ENCODE assay signal across 23 cellular contexts in genomic region chr6:15714658-15715057, GRCh38. TPM values are rescaled to one million over a fixed set of nuclear protein-coding genes. Genes with fewer than 3 reads are reported as not detected.
DNase-seq lines count a peak whose midpoint lies in the region; ATAC-seq, FAIRE-seq and TF ChIP-seq lines count a peak whose summit lies in the region.
"Had no signal": no experiment of that assay in that cellular context is flagged by ENCODE, and none has a peak within 500 bp of the region (broad histone marks: within the 10 kb centered on the region; RNA-seq: fewer than 3 reads in every experiment).

No MANE protein-coding gene starts in this region.

- H3K4me1 ChIP-seq in K562 (replicated peaks in 1 of 2; ENCODE audit: control insufficient read depth in 2 of 2, insufficient read depth in 2 of 2, low read length in 2 of 2): no peaks in the 10 kb centered on the region

- H3K4me3 Mint-ChIP-seq in activated CD8-positive, alpha-beta T cell treated with anti-CD3 and anti-CD28 coated beads for 36 hours: no peak overlapping the region
- H3K4me3 Mint-ChIP-seq in activated CD8-positive, alpha-beta T cell treated with anti-CD3 and anti-CD28 coated beads, Interleukin-2, amount 10 ng/mL, durations not matched to agents 7 days and 5 days: no peak overlapping the region
- H3K4me3 Mint-ChIP-seq in stimulated activated naive CD8-positive, alpha-beta T cell treated with anti-CD3 and anti-CD28 coated beads, Interleukin-15, amount 100 ng/mL, for 72 hours: no peak overlapping the region
- H3K4me3 Mint-ChIP-seq: CD8-positive, alpha-beta memory T cell had no signal

- H3K9me1 ChIP-seq in K562 (ENCODE audit: control insufficient read depth, insufficient read depth, low read length): no peaks in the 10 kb centered on the region

- TF ChIP-seq EP300 in K562 (IDR thresholded peaks at IDR 0.05; ENCODE audit: low read length): no peak

- no peaks in the 10 kb centered on the region for H3K27me3 ChIP-seq in K562 (ENCODE audit: control insufficient read depth in 2 of 2, insufficient read depth in 2 of 2, low read length in 2 of 2)

- no peak overlapping the region for H3K4me3 ChIP-seq in K562

- TF ChIP-seq CTCF in activated CD8-positive, alpha-beta T cell treated with anti-CD3 and anti-CD28 coated beads for 36 hours (IDR thresholded peaks at IDR 0.05): no peak
- TF ChIP-seq CTCF in K562 (IDR thresholded peaks at IDR 0.05 in 2 of 3, conservative IDR thresholded peaks at IDR 0.05 in 1 of 3; ENCODE audit: insufficient read depth in 2 of 3, low read depth in 1 of 3, low read length in 3 of 3): no peak

- TF ChIP-seq RAD21 in K562 (CRISPR knock-in tag; conservative IDR thresholded peaks at IDR 0.05 in 1 of 2, IDR thresholded peaks at IDR 0.05 in 1 of 2): no peak

- DNase-seq in activated CD8-positive, alpha-beta T cell treated with anti-CD3 and anti-CD28 coated beads for 36 hours: no peak
- DNase-seq in activated CD8-positive, alpha-beta T cell treated with anti-CD3 and anti-CD28 coated beads, Interleukin-2, amount 10 ng/mL, durations not matched to agents 7 days and 5 days: no peak
- no peak for DNase-seq in stimulated activated naive CD8-positive, alpha-beta T cell treated with anti-CD3 and anti-CD28 coated beads, Interleukin-15, amount 100 ng/mL, for 72 hours
- DNase-seq in stimulated activated naive CD8-positive, alpha-beta T cell treated with anti-CD3 and anti-CD28 coated beads, Interleukin-15, Interleukin-2, amounts not matched to agents 100 U/mL and 50 U/mL, for 24 hours: no peak
- no peak for DNase-seq in K562 (ENCODE audit: extremely low read depth in 1 of 4, low spot score in 3 of 4)
- no peak for DNase-seq in NCI-H1092 treated with DMSO at 0.1 percent for 48 hours (lab: John Stamatoyannopoulos, UW)
- DNase-seq in cardiac septum (ENCODE audit: low spot score): no peak
- DNase-seq: Calu3; CD8-positive, alpha-beta memory T cell; DMS153; NCI-H1105 treated with DMSO at 0.1 percent for 48 hours; NCI-H2081; NCI-H2171; NCI-H345; NCI-H524 treated with DMSO at 0.1 percent for 48 hours had no signal

- no peaks in the 10 kb centered on the region for H4K20me1 ChIP-seq in K562 (replicated peaks; ENCODE audit: control insufficient read depth, insufficient read depth, low read length)

- BruUV-seq in K562 (replicated peaks; lab: Mats Ljungman, UMichigan): no TSS peak

- ATAC-seq in activated CD8-positive, alpha-beta T cell treated with anti-CD3 and anti-CD28 coated beads for 36 hours: peak; percentile 58
- no peak for ATAC-seq in activated CD8-positive, alpha-beta T cell treated with anti-CD3 and anti-CD28 coated beads, Interleukin-2, amount 10 ng/mL, durations not matched to agents 7 days and 5 days
- ATAC-seq in stimulated activated naive CD8-positive, alpha-beta T cell treated with anti-CD3 and anti-CD28 coated beads, Interleukin-15, amount 100 ng/mL, for 72 hours: peak; percentile 38
- ATAC-seq in stimulated activated naive CD8-positive, alpha-beta T cell treated with anti-CD3 and anti-CD28 coated beads, Interleukin-15, Interleukin-2, amounts not matched to agents 100 U/mL and 50 U/mL, for 24 hours: no peak
- ATAC-seq in K562 (no peak), GM19328 (IDR thresholded peaks at IDR 0.05; ENCODE audit: unreplicated experiment) (no peak)
- ATAC-seq: HCT116 had no signal

- peaks cover 3% of the 10 kb centered on the region; the same call in 1 of the 2 replicates for H3K9me3 ChIP-seq in K562 (replicated peaks; ENCODE audit: control insufficient read depth, insufficient read depth, low read depth, low read length)

- in situ Hi-C loops in K562 (cut with MboI): no loop called here

- no peak overlapping the region for H3K4me2 ChIP-seq in K562 (ENCODE audit: insufficient read depth, low read length)
- H3K4me2 ChIP-seq: KMS-11 had no signal

- no peak for FAIRE-seq in K562 (lab: Jason Lieb, UNC)
- FAIRE-seq: A204.1, GM12892, H1, RCC 7860 had no signal

- no peaks in the 10 kb centered on the region for H3K36me3 Mint-ChIP-seq in activated CD8-positive, alpha-beta T cell treated with anti-CD3 and anti-CD28 coated beads for 36 hours (ENCODE audit: low read depth)
- H3K36me3 Mint-ChIP-seq in activated CD8-positive, alpha-beta T cell treated with anti-CD3 and anti-CD28 coated beads, Interleukin-2, amount 10 ng/mL, durations not matched to agents 7 days and 5 days (ENCODE audit: low read depth): no peaks in the 10 kb centered on the region
- H3K36me3 Mint-ChIP-seq: CD8-positive, alpha-beta memory T cell had no signal

- H3K79me2 ChIP-seq in K562 (ENCODE audit: control insufficient read depth, insufficient read depth, low read length): no peaks in the 10 kb centered on the region

- 25% methylated on average over 2 of the region's 2 CpGs for WGBS in K562 (ENCODE audit: insufficient coverage, low coverage, missing lambda C conversion rate)

- POLR2A ChIA-PET in activated CD8-positive, alpha-beta T cell treated with anti-CD3 and anti-CD28 coated beads for 36 hours (lab: Charles Lee): no interaction called here
- POLR2A ChIA-PET in activated CD8-positive, alpha-beta T cell treated with anti-CD3 and anti-CD28 coated beads, Interleukin-2, amount 10 ng/mL, durations not matched to agents 7 days and 5 days (lab: Charles Lee): no interaction called here
- POLR2A ChIA-PET in K562 (lab: Yijun Ruan, JAX): no interaction called here

- peaks cover 14% of the 10 kb centered on the region for H3K4me1 Mint-ChIP-seq in activated CD8-positive, alpha-beta T cell treated with anti-CD3 and anti-CD28 coated beads for 36 hours (ENCODE audit: low read depth)
- no peaks in the 10 kb centered on the region for H3K4me1 Mint-ChIP-seq in activated CD8-positive, alpha-beta T cell treated with anti-CD3 and anti-CD28 coated beads, Interleukin-2, amount 10 ng/mL, durations not matched to agents 7 days and 5 days (ENCODE audit: low read depth)
- H3K4me1 Mint-ChIP-seq in stimulated activated naive CD8-positive, alpha-beta T cell treated with anti-CD3 and anti-CD28 coated beads, Interleukin-15, amount 100 ng/mL, for 72 hours: peaks cover 16% of the 10 kb centered on the region
- H3K4me1 Mint-ChIP-seq: CD8-positive, alpha-beta memory T cell had no signal

- no peak overlapping the region for H3K27ac ChIP-seq in K562 (ENCODE audit: extremely low read depth, low read depth, low read length)
- H3K27ac ChIP-seq: C4-2B, KMS-11 had no signal

- H2AFZ ChIP-seq in K562 (ENCODE audit: low read depth, low read length): 0 out of 2 replicates have a peak overlapping the region, but pooled peaks have one; percentile 16

- intact Hi-C loops in activated CD8-positive, alpha-beta T cell treated with anti-CD3 and anti-CD28 coated beads for 36 hours (cut with micrococcal nuclease): no loop called here
- intact Hi-C loops in K562 (cut with micrococcal nuclease) (no loop called here), cardiac septum (cut with DNase I) (no loop called here)

- H3K9me3 Mint-ChIP-seq in activated CD8-positive, alpha-beta T cell treated with anti-CD3 and anti-CD28 coated beads for 36 hours: peaks cover 8% of the 10 kb centered on the region
- no peaks in the 10 kb centered on the region for H3K9me3 Mint-ChIP-seq in activated CD8-positive, alpha-beta T cell treated with anti-CD3 and anti-CD28 coated beads, Interleukin-2, amount 10 ng/mL, durations not matched to agents 7 days and 5 days (ENCODE audit: insufficient read depth)
- H3K9me3 Mint-ChIP-seq in stimulated activated naive CD8-positive, alpha-beta T cell treated with anti-CD3 and anti-CD28 coated beads, Interleukin-15, amount 100 ng/mL, for 72 hours: peaks cover 4 to 14% of the 10 kb centered on the region in 2 donors

- H3K9ac ChIP-seq in K562 (ENCODE audit: insufficient read depth in 1 of 2, low read depth in 2 of 2, low read length in 2 of 2): no peak overlapping the region
- H3K9ac ChIP-seq: KMS-11 had no signal

- TF ChIP-seq POLR2A in K562 (conservative IDR thresholded peaks at IDR 0.05): no peak

- peaks cover 4% of the 10 kb centered on the region for H3K27me3 Mint-ChIP-seq in activated CD8-positive, alpha-beta T cell treated with anti-CD3 and anti-CD28 coated beads for 36 hours
- peaks cover 1% of the 10 kb centered on the region for H3K27me3 Mint-ChIP-seq in activated CD8-positive, alpha-beta T cell treated with anti-CD3 and anti-CD28 coated beads, Interleukin-2, amount 10 ng/mL, durations not matched to agents 7 days and 5 days (ENCODE audit: low read depth)
- H3K27me3 Mint-ChIP-seq in stimulated activated naive CD8-positive, alpha-beta T cell treated with anti-CD3 and anti-CD28 coated beads, Interleukin-15, amount 100 ng/mL, for 72 hours: peaks cover 4% of the 10 kb centered on the region

- peak overlapping the region; percentile 17 for H3K27ac Mint-ChIP-seq in activated CD8-positive, alpha-beta T cell treated with anti-CD3 and anti-CD28 coated beads for 36 hours
- no peak overlapping the region for H3K27ac Mint-ChIP-seq in activated CD8-positive, alpha-beta T cell treated with anti-CD3 and anti-CD28 coated beads, Interleukin-2, amount 10 ng/mL, durations not matched to agents 7 days and 5 days
- H3K27ac Mint-ChIP-seq in stimulated activated naive CD8-positive, alpha-beta T cell treated with anti-CD3 and anti-CD28 coated beads, Interleukin-15, amount 100 ng/mL, for 72 hours: peak overlapping the region; percentile 12 to 28

- no peaks in the 10 kb centered on the region for H3K36me3 ChIP-seq in K562 (ENCODE audit: control insufficient read depth, insufficient read depth, low read length)

- CTCF ChIA-PET in activated CD8-positive, alpha-beta T cell treated with anti-CD3 and anti-CD28 coated beads for 36 hours (lab: Charles Lee): no interaction called here
- CTCF ChIA-PET in activated CD8-positive, alpha-beta T cell treated with anti-CD3 and anti-CD28 coated beads, Interleukin-2, amount 10 ng/mL, durations not matched to agents 7 days and 5 days (lab: Charles Lee): no interaction called here
- CTCF ChIA-PET in K562 (lab: Yijun Ruan, JAX; ENCODE audit: low intra/inter-chr PET ratio): no interaction called here

RNA-seq across cellular contexts. Expression of gene DTNBP1, which starts 51.8 kb away (rescaled TPM):
- total RNA-seq in activated CD8-positive, alpha-beta T cell treated with anti-CD3 and anti-CD28 coated beads for 36 hours: 10 to 100 TPM; 12.6 to 14.6 TPM
- 10 to 100 TPM; 17.7 to 19.0 TPM for total RNA-seq in activated CD8-positive, alpha-beta T cell treated with anti-CD3 and anti-CD28 coated beads, Interleukin-2, amount 10 ng/mL, durations not matched to agents 7 days and 5 days
- total RNA-seq in K562 (2011; cell fraction: chromatin; rRNA removed; ENCODE audit: low replicate concordance): 29.2 and 29.4 TPM in 2 replicates
- 15.7 and 16.3 TPM in 2 replicates for total RNA-seq in K562 (2011; cell fraction: nucleolus; rRNA removed)
- total RNA-seq in K562 (2011; cell fraction: nucleoplasm; rRNA removed): 24.2 and 31.1 TPM in 2 replicates
- total RNA-seq in K562 (2014; rRNA removed): 17.8 and 18.2 TPM in 2 replicates
- 15.2 and 16.7 TPM in 2 replicates for total RNA-seq in K562 (2014; rRNA removed; fragmentation: Illumina TruSeq; extraction: Trizol)
- total RNA-seq in K562 (2015; rRNA removed; fragmentation: Illumina TruSeq; extraction: Trizol): 20.4 and 20.7 TPM in 2 replicates
- 37.1 and 37.7 TPM in 2 replicates for total RNA-seq in K562 (2021)
- polyA plus RNA-seq in K562 (2011; rRNA removed): 34.4 and 44.1 TPM in 2 replicates
- polyA plus RNA-seq in K562 (2011; cell fraction: cytosol; rRNA removed): 45.5 and 47.8 TPM in 2 replicates
- 22.0 and 27.6 TPM in 2 replicates for polyA plus RNA-seq in K562 (2011; cell fraction: nucleus; rRNA removed)
- 50.7 and 54.0 TPM in 2 replicates for polyA plus RNA-seq in K562 (2012)
- 40.8 and 54.5 TPM in 2 replicates for polyA plus RNA-seq in K562 (2014; fragmentation: Illumina TruSeq; extraction: Trizol)
- polyA plus RNA-seq in K562 (2014; fragmentation: Nextera tagmentation; extraction: Ambion mirVana): 10 to 100 TPM; 20.2 to 21.4 TPM
- 42.1 and 45.4 TPM in 2 replicates for polyA plus RNA-seq in K562 (2014; rRNA removed)
- 19.4 and 24.8 TPM in 2 replicates for polyA minus RNA-seq in K562 (2011; rRNA and poly(A)+ RNA removed)
- 13.0 and 18.5 TPM in 2 replicates for polyA minus RNA-seq in K562 (2011; cell fraction: cytosol; rRNA and poly(A)+ RNA removed)
- polyA minus RNA-seq in K562 (2011; cell fraction: nucleus; rRNA and poly(A)+ RNA removed): 7.4 and 12.0 TPM in 2 replicates
- 19.0 TPM for total RNA-seq in cardiac septum

Comparison
In these comparisons a context has a peak if more than half of its experiments do, and no peak if none do; other contexts are left out.
1. ATAC-seq: peak in activated CD8-positive, alpha-beta T cell treated with anti-CD3 and anti-CD28 coated beads for 36 hours (single experiment) and stimulated activated naive CD8-positive, alpha-beta T cell treated with anti-CD3 and anti-CD28 coated beads, Interleukin-15, amount 100 ng/mL, for 72 hours (single experiment); none in activated CD8-positive, alpha-beta T cell treated with anti-CD3 and anti-CD28 coated beads, Interleukin-2, amount 10 ng/mL, durations not matched to agents 7 days and 5 days (single experiment), stimulated activated naive CD8-positive, alpha-beta T cell treated with anti-CD3 and anti-CD28 coated beads, Interleukin-15, Interleukin-2, amounts not matched to agents 100 U/mL and 50 U/mL, for 24 hours (single experiment), K562 (single experiment) and GM19328 (single experiment).